Comparison of ENCODE assay signal across 14 cellular contexts in the genomic region with DNA sequence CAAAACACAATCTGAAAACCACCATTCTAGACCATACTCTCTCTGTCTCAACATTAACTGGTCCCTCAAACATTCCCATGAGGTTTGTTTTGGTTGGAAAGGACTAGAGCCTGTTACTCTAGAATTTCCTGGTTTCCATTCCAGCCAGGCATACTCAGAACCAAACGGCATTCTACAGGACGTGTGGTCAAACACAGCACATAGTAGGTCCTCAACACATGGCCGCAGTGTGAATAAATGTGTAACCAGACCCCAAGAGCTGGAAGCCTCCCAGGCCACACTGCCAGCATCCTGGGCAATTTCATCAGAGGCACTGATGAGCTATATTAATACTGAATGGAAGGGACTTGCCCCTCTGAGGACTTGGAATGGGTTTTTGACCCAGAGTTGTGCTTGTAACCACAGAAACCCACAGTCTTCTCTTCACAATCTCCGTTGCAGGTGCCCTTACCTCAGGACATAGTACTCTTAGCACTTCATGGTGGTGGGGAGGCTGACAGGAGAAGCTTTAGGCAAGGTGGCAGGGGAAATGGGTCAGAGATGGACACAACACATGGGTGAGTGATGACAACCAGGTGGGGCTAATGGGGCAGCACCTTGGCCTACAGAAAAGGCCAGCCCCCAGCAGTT.
DNase-seq lines count a peak whose midpoint lies in the region; ATAC-seq and TF ChIP-seq lines count a peak whose summit lies in the region.
"Had no signal": no experiment of that assay in that cellular context is flagged by ENCODE, and none has a peak within 500 bp of the region (broad histone marks: within the 10 kb centered on the region; RNA-seq: fewer than 3 reads in every experiment).

No MANE protein-coding gene starts in this region.

- H3K18ac ChIP-seq in H9 (ENCODE audit: insufficient read length, low read depth, low read length) = no peak overlapping the region

- peak overlapping the region; percentile 96 for H3K27ac Mint-ChIP-seq in HFFc6
- no peak overlapping the region for H3K27ac Mint-ChIP-seq in H9
- H3K27ac Mint-ChIP-seq: endodermal cell, mesothelial cell of epicardium had no signal

- H3K79me1 ChIP-seq in H9 (ENCODE audit: insufficient read depth, low read depth, low read length, poor library complexity, severe bottlenecking) = no peaks in the 10 kb centered on the region

- H3K4me1 ChIP-seq in ascending aorta (peaks cover 4 to 47% of the 10 kb centered on the region in 2 donors), foreskin keratinocyte (peaks cover 14% of the 10 kb centered on the region), stomach smooth muscle (ENCODE audit: control insufficient read depth, insufficient read depth, low read length) (peaks cover 11% of the 10 kb centered on the region), H9 (ENCODE audit: insufficient read depth, low read length) (no peaks in the 10 kb centered on the region)

- no peak overlapping the region for H4K5ac ChIP-seq in H9 (ENCODE audit: insufficient read length, low read depth, low read length)

- no peak overlapping the region for H2AK5ac ChIP-seq in H9 (ENCODE audit: insufficient read length, low read length)

- DNase-seq in HFFc6 (no peak), ascending aorta (ENCODE audit: low spot score in 2 of 2) (no peak), foreskin keratinocyte (no peak), H9 (no peak), A172 (ENCODE audit: low spot score) (no peak)
- DNase-seq: activated CD4-positive, CD25-positive, alpha-beta regulatory T cell treated with anti-CD3 and anti-CD28 coated beads, Interleukin-2, amount 50 U/mL, for 72 hours; activated T-cell treated with anti-CD3 and anti-CD28 coated beads, Interleukin-2, amount 50 U/mL, for 1 hour; endodermal cell; NK-92 treated with Interleukin-12 subunit alpha and Interleukin-12 subunit beta, amount 100 ng/mL, for 24 hours; posterior cingulate gyrus; stimulated activated CD4-positive, alpha-beta T cell treated with anti-CD3 and anti-CD28 coated beads, Interleukin-4, amount 100 ng/mL, for 24 hours had no signal

- no peaks in the 10 kb centered on the region for H3K9me3 ChIP-seq in ascending aorta
- no peaks in the 10 kb centered on the region for H3K9me3 ChIP-seq in stomach smooth muscle (ENCODE audit: control insufficient read depth in 2 of 2, low read length in 2 of 2)
- H3K9me3 ChIP-seq in H9 (ENCODE audit: control insufficient read depth, low read depth, low read length) = no peaks in the 10 kb centered on the region

- no peaks in the 10 kb centered on the region for H4K20me1 ChIP-seq in H9 (ENCODE audit: control insufficient read depth, insufficient read depth, insufficient read length)

- H3K27ac ChIP-seq in ascending aorta = peak overlapping the region; percentile 90 to 93
- H3K27ac ChIP-seq in foreskin keratinocyte = peak overlapping the region; percentile 46
- peak overlapping the region; percentile 11 for H3K27ac ChIP-seq in stomach smooth muscle (ENCODE audit: low read length)
- H3K27ac ChIP-seq in H9 (ENCODE audit: insufficient read length, low read depth, low read length) = no peak overlapping the region

- no peaks in the 10 kb centered on the region for H3K79me2 ChIP-seq in H9 (ENCODE audit: insufficient read depth, low read length)

- intact Hi-C loops in ascending aorta (cut with DNase I) = loop anchor here (10.0 kb wide), 1 partner anchor 296 kb away; no protein-coding TSS in a partner anchor

- H3K9ac ChIP-seq in stomach smooth muscle (ENCODE audit: low read length in 2 of 2) = no peak overlapping the region
- no peak overlapping the region for H3K9ac ChIP-seq in H9 (ENCODE audit: extremely low read depth, insufficient read length, low read length)

- H2AFZ ChIP-seq in H9 (ENCODE audit: low read length) = no peak overlapping the region

- no peak overlapping the region for H2BK15ac ChIP-seq in H9 (ENCODE audit: low read depth, low read length)

- H3K9me3 Mint-ChIP-seq in HFFc6 = no peaks in the 10 kb centered on the region
- H3K9me3 Mint-ChIP-seq in H9 = no peaks in the 10 kb centered on the region
- H3K9me3 Mint-ChIP-seq: endodermal cell, mesothelial cell of epicardium had no signal

- peak overlapping the region; percentile 35; the same call in 1 of the 2 replicates for H3K4me3 Mint-ChIP-seq in HFFc6
- H3K4me3 Mint-ChIP-seq in H9 = no peak overlapping the region
- H3K4me3 Mint-ChIP-seq: endodermal cell, mesothelial cell of epicardium had no signal

- H3K36me3 Mint-ChIP-seq in HFFc6 (ENCODE audit: low read depth) (no peaks in the 10 kb centered on the region), H9 (ENCODE audit: insufficient read depth in 1 of 3, low read depth in 3 of 3) (no peaks in the 10 kb centered on the region)
- H3K36me3 Mint-ChIP-seq: mesothelial cell of epicardium had no signal

- no peak overlapping the region for H3K56ac ChIP-seq in H9 (ENCODE audit: insufficient read length, low read depth, low read length)

- no peak overlapping the region for H2BK20ac ChIP-seq in H9 (ENCODE audit: low read depth, low read length, poor library complexity, severe bottlenecking)

- H3K23me2 ChIP-seq in H9 (ENCODE audit: insufficient read length, low read depth, low read length, poor library complexity, severe bottlenecking) = no peaks in the 10 kb centered on the region

- H3K4me1 Mint-ChIP-seq in HFFc6 (ENCODE audit: low read depth) = peaks cover 59% of the 10 kb centered on the region
- peaks cover 4 to 8% of the 10 kb centered on the region in 2 experiments for H3K4me1 Mint-ChIP-seq in H9
- H3K4me1 Mint-ChIP-seq: endodermal cell, mesothelial cell of epicardium had no signal

- no peak overlapping the region for H4K91ac ChIP-seq in H9 (ENCODE audit: insufficient read length, low read depth, low read length)

- no peak overlapping the region for H3K4me3 ChIP-seq in ascending aorta
- H3K4me3 ChIP-seq in stomach smooth muscle (ENCODE audit: low read length in 2 of 2) = no peak overlapping the region

- WGBS in H9 (ENCODE audit: extremely low coverage, insufficient read length, low lambda C conversion rate) = no CpG with 5 or more reads among the region's 4 CpGs

- ATAC-seq in foreskin keratinocyte = no peak
- ATAC-seq in HG03097 (IDR thresholded peaks at IDR 0.05; ENCODE audit: low FRiP score, unreplicated experiment) = no peak

- H2BK120ac ChIP-seq in H9 (ENCODE audit: low read depth, low read length, poor library complexity, severe bottlenecking) = no peak overlapping the region

- H3K23ac ChIP-seq in H9 (ENCODE audit: insufficient read length, low read depth, low read length) = no peak overlapping the region

- H3K4ac ChIP-seq in H9 (ENCODE audit: low read depth, low read length) = no peak overlapping the region

- H3K27me3 ChIP-seq in ascending aorta = no peaks in the 10 kb centered on the region
- H3K27me3 ChIP-seq in foreskin keratinocyte = no peaks in the 10 kb centered on the region
- H3K27me3 ChIP-seq in stomach smooth muscle (ENCODE audit: control insufficient read depth in 1 of 2, insufficient read depth in 2 of 2, low read length in 2 of 2) = no peaks in the 10 kb centered on the region
- H3K27me3 ChIP-seq in H9 (ENCODE audit: insufficient read depth, low read length) = no peaks in the 10 kb centered on the region

- no peak overlapping the region for H3K4me2 ChIP-seq in H9 (ENCODE audit: insufficient read depth, insufficient read length, low read length)

- no peaks in the 10 kb centered on the region for H3K27me3 Mint-ChIP-seq in HFFc6 (ENCODE audit: insufficient read depth)
- H3K27me3 Mint-ChIP-seq in H9 (ENCODE audit: low read depth) = peaks cover 2% of the 10 kb centered on the region; the same call in 1 of the 2 replicates

- H2BK5ac ChIP-seq in H9 (ENCODE audit: insufficient read length, low read length) = no peak overlapping the region

- TF ChIP-seq CTCF in HFFc6 (IDR thresholded peaks at IDR 0.05) = no peak
- no peak for TF ChIP-seq CTCF in ascending aorta (IDR thresholded peaks at IDR 0.05)
- TF ChIP-seq CTCF in foreskin keratinocyte (conservative IDR thresholded peaks at IDR 0.05) = no peak
- no peak for TF ChIP-seq CTCF in H9 (conservative IDR thresholded peaks at IDR 0.05)

- H2BK12ac ChIP-seq in H9 (ENCODE audit: insufficient read length, low read depth, low read length) = no peak overlapping the region

- no peak overlapping the region for H3K14ac ChIP-seq in H9 (ENCODE audit: insufficient read depth, low read length)

- no peak overlapping the region for H4K8ac ChIP-seq in H9 (replicated peaks; ENCODE audit: insufficient read length, low read depth, low read length)

- H3K36me3 ChIP-seq in ascending aorta = no peaks in the 10 kb centered on the region
- H3K36me3 ChIP-seq in stomach smooth muscle (ENCODE audit: control insufficient read depth in 2 of 2, insufficient read depth in 2 of 2, low read length in 2 of 2) = no peaks in the 10 kb centered on the region

- no peak overlapping the region for H3T11ph ChIP-seq in H9 (ENCODE audit: low read length)
